ENCODE assay signal across 1 cellular context in the genomic region with DNA sequence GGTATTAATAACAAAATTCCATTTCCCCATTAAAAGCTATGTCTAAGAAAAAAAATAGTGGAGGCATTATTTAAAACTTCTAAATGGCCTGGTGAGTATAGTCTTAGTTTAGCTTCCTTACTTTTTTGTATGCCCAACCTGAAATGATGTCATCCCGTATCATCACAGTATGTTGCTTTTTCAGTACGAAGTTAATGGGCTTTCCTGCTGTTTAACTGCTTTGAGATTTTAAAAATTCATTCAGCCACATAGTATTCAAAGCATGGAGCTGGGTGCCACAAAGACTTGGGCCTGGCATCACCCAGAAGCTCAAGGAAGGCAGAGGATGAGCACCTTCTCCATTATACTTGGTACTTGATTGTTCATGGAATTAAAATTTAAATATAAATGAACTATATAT.
A peak's percentile ranks its signal among the peaks of the same experiment; 100 is the strongest.
TF ChIP-seq lines count a peak whose summit lies in the region.

No MANE protein-coding gene starts in this region.

TF ChIP-seq in HEK293, 187 proteins besides CTCF, POLR2A, EP300 and RAD21 (continued from another document and continues in another):
- TF ChIP-seq, protein P1, sequence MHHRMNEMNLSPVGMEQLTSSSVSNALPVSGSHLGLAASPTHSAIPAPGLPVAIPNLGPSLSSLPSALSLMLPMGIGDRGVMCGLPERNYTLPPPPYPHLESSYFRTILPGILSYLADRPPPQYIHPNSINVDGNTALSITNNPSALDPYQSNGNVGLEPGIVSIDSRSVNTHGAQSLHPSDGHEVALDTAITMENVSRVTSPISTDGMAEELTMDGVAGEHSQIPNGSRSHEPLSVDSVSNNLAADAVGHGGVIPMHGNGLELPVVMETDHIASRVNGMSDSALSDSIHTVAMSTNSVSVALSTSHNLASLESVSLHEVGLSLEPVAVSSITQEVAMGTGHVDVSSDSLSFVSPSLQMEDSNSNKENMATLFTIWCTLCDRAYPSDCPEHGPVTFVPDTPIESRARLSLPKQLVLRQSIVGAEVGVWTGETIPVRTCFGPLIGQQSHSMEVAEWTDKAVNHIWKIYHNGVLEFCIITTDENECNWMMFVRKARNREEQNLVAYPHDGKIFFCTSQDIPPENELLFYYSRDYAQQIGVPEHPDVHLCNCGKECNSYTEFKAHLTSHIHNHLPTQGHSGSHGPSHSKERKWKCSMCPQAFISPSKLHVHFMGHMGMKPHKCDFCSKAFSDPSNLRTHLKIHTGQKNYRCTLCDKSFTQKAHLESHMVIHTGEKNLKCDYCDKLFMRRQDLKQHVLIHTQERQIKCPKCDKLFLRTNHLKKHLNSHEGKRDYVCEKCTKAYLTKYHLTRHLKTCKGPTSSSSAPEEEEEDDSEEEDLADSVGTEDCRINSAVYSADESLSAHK (tag by site-specific recombination; IDR thresholded peaks at IDR 0.05), result no peak
- TF ChIP-seq ZNF169 (tag by site-specific recombination; IDR thresholded peaks at IDR 0.05) (no peak), OSR2 (tag by site-specific recombination; IDR thresholded peaks at IDR 0.05) (peak; percentile 48; the same call in 1 of the 2 replicates), ZNF366 (tag by site-specific recombination; conservative IDR thresholded peaks at IDR 0.05) (peak; percentile 40; the same call in 1 of the 2 replicates), SP7 (tag by site-specific recombination; IDR thresholded peaks at IDR 0.05) (0 out of 2 replicates have a peak, but pooled peaks have one; percentile 40), KLF9 (tag by site-specific recombination; IDR thresholded peaks at IDR 0.05; ENCODE audit: low read depth) (no peak), ZNF629 (tag by site-specific recombination; IDR thresholded peaks at IDR 0.05) (peak; percentile 88), ZNF561 (tag by site-specific recombination; IDR thresholded peaks at IDR 0.05; ENCODE audit: borderline replicate concordance) (peak; percentile 61; the same call in 1 of the 2 replicates), PRDM1 (tag by site-specific recombination; IDR thresholded peaks at IDR 0.05) (no peak), ZSCAN30 (tag by site-specific recombination; IDR thresholded peaks at IDR 0.05) (peak; percentile 52; the same call in 1 of the 2 replicates), ZNF660 (tag by site-specific recombination; IDR thresholded peaks at IDR 0.05) (peak; percentile 80), ZNF621 (tag by site-specific recombination; IDR thresholded peaks at IDR 0.05) (no peak), FEZF1 (tag by site-specific recombination; IDR thresholded peaks at IDR 0.05) (peak; percentile 62; the same call in 1 of the 2 replicates), ZNF558 (tag by site-specific recombination; IDR thresholded peaks at IDR 0.05) (0 out of 2 replicates have a peak, but pooled peaks have one; percentile 40), ZNF501 (tag by site-specific recombination; IDR thresholded peaks at IDR 0.05) (no peak; the same call in 1 of the 2 replicates), HOXD13 (CRISPR knock-in tag; IDR thresholded peaks at IDR 0.05; ENCODE audit: borderline replicate concordance) (peak; percentile 77; the same call in 1 of the 2 replicates), BCL11B (tag by site-specific recombination; IDR thresholded peaks at IDR 0.05; ENCODE audit: low read depth) (0 out of 2 replicates have a peak, but pooled peaks have one; percentile 65), GLIS2 (tag by site-specific recombination; IDR thresholded peaks at IDR 0.05) (no peak), IKZF3 (tag by site-specific recombination; IDR thresholded peaks at IDR 0.05) (peak; percentile 80), ZEB2 (tag by site-specific recombination; IDR thresholded peaks at IDR 0.05) (peak; percentile 69; the same call in 1 of the 2 replicates), ZNF423 (tag by site-specific recombination; IDR thresholded peaks at IDR 0.05) (peak; percentile 84; the same call in 1 of the 2 replicates), ZNF114 (tag by site-specific recombination; IDR thresholded peaks at IDR 0.05) (no peak), ZNF596 (tag by site-specific recombination; IDR thresholded peaks at IDR 0.05) (no peak), ZNF184 (tag by site-specific recombination; IDR thresholded peaks at IDR 0.05) (no peak), ZNF549 (tag by site-specific recombination; IDR thresholded peaks at IDR 0.05) (no peak), ZBTB21 (tag by site-specific recombination; IDR thresholded peaks at IDR 0.05) (peak; percentile 79), ZNF416 (tag by site-specific recombination; IDR thresholded peaks at IDR 0.05) (no peak), GLIS1 (tag by site-specific recombination; IDR thresholded peaks at IDR 0.05) (no peak)
- TF ChIP-seq, protein P2, sequence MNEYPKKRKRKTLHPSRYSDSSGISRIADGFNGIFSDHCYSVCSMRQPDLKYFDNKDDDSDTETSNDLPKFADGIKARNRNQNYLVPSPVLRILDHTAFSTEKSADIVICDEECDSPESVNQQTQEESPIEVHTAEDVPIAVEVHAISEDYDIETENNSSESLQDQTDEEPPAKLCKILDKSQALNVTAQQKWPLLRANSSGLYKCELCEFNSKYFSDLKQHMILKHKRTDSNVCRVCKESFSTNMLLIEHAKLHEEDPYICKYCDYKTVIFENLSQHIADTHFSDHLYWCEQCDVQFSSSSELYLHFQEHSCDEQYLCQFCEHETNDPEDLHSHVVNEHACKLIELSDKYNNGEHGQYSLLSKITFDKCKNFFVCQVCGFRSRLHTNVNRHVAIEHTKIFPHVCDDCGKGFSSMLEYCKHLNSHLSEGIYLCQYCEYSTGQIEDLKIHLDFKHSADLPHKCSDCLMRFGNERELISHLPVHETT (tag by site-specific recombination; IDR thresholded peaks at IDR 0.05), result no peak
- TF ChIP-seq, protein P3, sequence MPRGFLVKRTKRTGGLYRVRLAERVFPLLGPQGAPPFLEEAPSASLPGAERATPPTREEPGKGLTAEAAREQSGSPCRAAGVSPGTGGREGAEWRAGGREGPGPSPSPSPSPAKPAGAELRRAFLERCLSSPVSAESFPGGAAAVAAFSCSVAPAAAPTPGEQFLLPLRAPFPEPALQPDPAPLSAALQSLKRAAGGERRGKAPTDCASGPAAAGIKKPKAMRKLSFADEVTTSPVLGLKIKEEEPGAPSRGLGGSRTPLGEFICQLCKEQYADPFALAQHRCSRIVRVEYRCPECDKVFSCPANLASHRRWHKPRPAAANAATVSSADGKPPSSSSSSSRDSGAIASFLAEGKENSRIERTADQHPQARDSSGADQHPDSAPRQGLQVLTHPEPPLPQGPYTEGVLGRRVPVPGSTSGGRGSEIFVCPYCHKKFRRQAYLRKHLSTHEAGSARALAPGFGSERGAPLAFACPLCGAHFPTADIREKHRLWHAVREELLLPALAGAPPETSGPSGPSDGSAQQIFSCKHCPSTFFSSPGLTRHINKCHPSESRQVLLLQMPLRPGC (tag by site-specific recombination; IDR thresholded peaks at IDR 0.05), result no peak
- TF ChIP-seq, protein P4, sequence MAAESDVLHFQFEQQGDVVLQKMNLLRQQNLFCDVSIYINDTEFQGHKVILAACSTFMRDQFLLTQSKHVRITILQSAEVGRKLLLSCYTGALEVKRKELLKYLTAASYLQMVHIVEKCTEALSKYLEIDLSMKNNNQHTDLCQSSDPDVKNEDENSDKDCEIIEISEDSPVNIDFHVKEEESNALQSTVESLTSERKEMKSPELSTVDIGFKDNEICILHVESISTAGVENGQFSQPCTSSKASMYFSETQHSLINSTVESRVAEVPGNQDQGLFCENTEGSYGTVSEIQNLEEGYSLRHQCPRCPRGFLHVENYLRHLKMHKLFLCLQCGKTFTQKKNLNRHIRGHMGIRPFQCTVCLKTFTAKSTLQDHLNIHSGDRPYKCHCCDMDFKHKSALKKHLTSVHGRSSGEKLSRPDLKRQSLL (tag by site-specific recombination; IDR thresholded peaks at IDR 0.05), result peak; percentile 54; the same call in 1 of the 2 replicates
- TF ChIP-seq, protein P5, sequence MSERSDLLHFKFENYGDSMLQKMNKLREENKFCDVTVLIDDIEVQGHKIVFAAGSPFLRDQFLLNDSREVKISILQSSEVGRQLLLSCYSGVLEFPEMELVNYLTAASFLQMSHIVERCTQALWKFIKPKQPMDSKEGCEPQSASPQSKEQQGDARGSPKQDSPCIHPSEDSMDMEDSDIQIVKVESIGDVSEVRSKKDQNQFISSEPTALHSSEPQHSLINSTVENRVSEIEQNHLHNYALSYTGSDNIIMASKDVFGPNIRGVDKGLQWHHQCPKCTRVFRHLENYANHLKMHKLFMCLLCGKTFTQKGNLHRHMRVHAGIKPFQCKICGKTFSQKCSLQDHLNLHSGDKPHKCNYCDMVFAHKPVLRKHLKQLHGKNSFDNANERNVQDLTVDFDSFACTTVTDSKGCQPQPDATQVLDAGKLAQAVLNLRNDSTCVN (tag by site-specific recombination; optimal IDR thresholded peaks at IDR 0.05), result no peak
- TF ChIP-seq, protein P6, sequence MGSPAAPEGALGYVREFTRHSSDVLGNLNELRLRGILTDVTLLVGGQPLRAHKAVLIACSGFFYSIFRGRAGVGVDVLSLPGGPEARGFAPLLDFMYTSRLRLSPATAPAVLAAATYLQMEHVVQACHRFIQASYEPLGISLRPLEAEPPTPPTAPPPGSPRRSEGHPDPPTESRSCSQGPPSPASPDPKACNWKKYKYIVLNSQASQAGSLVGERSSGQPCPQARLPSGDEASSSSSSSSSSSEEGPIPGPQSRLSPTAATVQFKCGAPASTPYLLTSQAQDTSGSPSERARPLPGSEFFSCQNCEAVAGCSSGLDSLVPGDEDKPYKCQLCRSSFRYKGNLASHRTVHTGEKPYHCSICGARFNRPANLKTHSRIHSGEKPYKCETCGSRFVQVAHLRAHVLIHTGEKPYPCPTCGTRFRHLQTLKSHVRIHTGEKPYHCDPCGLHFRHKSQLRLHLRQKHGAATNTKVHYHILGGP (tag by site-specific recombination; IDR thresholded peaks at IDR 0.05), result no peak
- TF ChIP-seq, protein P7, sequence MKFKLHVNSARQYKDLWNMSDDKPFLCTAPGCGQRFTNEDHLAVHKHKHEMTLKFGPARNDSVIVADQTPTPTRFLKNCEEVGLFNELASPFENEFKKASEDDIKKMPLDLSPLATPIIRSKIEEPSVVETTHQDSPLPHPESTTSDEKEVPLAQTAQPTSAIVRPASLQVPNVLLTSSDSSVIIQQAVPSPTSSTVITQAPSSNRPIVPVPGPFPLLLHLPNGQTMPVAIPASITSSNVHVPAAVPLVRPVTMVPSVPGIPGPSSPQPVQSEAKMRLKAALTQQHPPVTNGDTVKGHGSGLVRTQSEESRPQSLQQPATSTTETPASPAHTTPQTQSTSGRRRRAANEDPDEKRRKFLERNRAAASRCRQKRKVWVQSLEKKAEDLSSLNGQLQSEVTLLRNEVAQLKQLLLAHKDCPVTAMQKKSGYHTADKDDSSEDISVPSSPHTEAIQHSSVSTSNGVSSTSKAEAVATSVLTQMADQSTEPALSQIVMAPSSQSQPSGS (tag by site-specific recombination; IDR thresholded peaks at IDR 0.05; ENCODE audit: low read depth), result peak; percentile 95
- TF ChIP-seq, protein P8, sequence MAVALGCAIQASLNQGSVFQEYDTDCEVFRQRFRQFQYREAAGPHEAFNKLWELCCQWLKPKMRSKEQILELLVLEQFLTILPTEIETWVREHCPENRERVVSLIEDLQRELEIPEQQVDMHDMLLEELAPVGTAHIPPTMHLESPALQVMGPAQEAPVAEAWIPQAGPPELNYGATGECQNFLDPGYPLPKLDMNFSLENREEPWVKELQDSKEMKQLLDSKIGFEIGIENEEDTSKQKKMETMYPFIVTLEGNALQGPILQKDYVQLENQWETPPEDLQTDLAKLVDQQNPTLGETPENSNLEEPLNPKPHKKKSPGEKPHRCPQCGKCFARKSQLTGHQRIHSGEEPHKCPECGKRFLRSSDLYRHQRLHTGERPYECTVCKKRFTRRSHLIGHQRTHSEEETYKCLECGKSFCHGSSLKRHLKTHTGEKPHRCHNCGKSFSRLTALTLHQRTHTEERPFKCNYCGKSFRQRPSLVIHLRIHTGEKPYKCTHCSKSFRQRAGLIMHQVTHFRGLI (tag by site-specific recombination; IDR thresholded peaks at IDR 0.05), result peak; percentile 87
- TF ChIP-seq, protein P9, sequence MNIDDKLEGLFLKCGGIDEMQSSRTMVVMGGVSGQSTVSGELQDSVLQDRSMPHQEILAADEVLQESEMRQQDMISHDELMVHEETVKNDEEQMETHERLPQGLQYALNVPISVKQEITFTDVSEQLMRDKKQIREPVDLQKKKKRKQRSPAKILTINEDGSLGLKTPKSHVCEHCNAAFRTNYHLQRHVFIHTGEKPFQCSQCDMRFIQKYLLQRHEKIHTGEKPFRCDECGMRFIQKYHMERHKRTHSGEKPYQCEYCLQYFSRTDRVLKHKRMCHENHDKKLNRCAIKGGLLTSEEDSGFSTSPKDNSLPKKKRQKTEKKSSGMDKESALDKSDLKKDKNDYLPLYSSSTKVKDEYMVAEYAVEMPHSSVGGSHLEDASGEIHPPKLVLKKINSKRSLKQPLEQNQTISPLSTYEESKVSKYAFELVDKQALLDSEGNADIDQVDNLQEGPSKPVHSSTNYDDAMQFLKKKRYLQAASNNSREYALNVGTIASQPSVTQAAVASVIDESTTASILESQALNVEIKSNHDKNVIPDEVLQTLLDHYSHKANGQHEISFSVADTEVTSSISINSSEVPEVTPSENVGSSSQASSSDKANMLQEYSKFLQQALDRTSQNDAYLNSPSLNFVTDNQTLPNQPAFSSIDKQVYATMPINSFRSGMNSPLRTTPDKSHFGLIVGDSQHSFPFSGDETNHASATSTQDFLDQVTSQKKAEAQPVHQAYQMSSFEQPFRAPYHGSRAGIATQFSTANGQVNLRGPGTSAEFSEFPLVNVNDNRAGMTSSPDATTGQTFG (tag by site-specific recombination; IDR thresholded peaks at IDR 0.05; ENCODE audit: borderline replicate concordance), result no peak
- TF ChIP-seq, protein P10, sequence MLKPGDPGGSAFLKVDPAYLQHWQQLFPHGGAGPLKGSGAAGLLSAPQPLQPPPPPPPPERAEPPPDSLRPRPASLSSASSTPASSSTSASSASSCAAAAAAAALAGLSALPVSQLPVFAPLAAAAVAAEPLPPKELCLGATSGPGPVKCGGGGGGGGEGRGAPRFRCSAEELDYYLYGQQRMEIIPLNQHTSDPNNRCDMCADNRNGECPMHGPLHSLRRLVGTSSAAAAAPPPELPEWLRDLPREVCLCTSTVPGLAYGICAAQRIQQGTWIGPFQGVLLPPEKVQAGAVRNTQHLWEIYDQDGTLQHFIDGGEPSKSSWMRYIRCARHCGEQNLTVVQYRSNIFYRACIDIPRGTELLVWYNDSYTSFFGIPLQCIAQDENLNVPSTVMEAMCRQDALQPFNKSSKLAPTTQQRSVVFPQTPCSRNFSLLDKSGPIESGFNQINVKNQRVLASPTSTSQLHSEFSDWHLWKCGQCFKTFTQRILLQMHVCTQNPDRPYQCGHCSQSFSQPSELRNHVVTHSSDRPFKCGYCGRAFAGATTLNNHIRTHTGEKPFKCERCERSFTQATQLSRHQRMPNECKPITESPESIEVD (tag by site-specific recombination; IDR thresholded peaks at IDR 0.05), result peak; percentile 93
- TF ChIP-seq, protein P11, sequence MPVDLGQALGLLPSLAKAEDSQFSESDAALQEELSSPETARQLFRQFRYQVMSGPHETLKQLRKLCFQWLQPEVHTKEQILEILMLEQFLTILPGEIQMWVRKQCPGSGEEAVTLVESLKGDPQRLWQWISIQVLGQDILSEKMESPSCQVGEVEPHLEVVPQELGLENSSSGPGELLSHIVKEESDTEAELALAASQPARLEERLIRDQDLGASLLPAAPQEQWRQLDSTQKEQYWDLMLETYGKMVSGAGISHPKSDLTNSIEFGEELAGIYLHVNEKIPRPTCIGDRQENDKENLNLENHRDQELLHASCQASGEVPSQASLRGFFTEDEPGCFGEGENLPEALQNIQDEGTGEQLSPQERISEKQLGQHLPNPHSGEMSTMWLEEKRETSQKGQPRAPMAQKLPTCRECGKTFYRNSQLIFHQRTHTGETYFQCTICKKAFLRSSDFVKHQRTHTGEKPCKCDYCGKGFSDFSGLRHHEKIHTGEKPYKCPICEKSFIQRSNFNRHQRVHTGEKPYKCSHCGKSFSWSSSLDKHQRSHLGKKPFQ (tag by site-specific recombination; IDR thresholded peaks at IDR 0.05), result no peak
